In genomic region chr9:124776613-124776951, GRCh38 we compare ENCODE assay signal across 10 cellular contexts. TPM values are rescaled to one million over a fixed set of nuclear protein-coding genes. Genes with fewer than 3 reads are reported as not detected.
DNase-seq lines count a peak whose midpoint lies in the region; ATAC-seq and TF ChIP-seq lines count a peak whose summit lies in the region.
"Had no signal": no experiment of that assay in that cellular context is flagged by ENCODE, and none has a peak within 500 bp of the region (broad histone marks: within the 10 kb centered on the region; RNA-seq: fewer than 3 reads in every experiment).

No MANE protein-coding gene starts in this region.

- H3K36me3 Mint-ChIP-seq in activated T-cell treated with anti-CD3 and anti-CD28 coated beads, Interleukin-2, amount 50 U/mL, for 24 hours (ENCODE audit: low read depth), result no peaks in the 10 kb centered on the region

- TF ChIP-seq POLR2A in tibial nerve (IDR thresholded peaks at IDR 0.05), result no peak

- H3K36me3 ChIP-seq in lung (ENCODE audit: control insufficient read depth in 2 of 2, insufficient read depth in 2 of 2, low read length in 2 of 2), result no peaks in the 10 kb centered on the region
- no peaks in the 10 kb centered on the region for H3K36me3 ChIP-seq in tibial nerve

- no peak overlapping the region for H3K27ac Mint-ChIP-seq in activated T-cell treated with anti-CD3 and anti-CD28 coated beads, Interleukin-2, amount 50 U/mL, for 24 hours

- H3K4me1 Mint-ChIP-seq in activated T-cell treated with anti-CD3 and anti-CD28 coated beads, Interleukin-2, amount 50 U/mL, for 24 hours (ENCODE audit: low read depth), result peaks cover 38% of the 10 kb centered on the region

- in situ Hi-C loops in astrocyte of the spinal cord (cut with HindIII; ENCODE audit: low sequenced_read_pairs), result no loop called here

- H3K4me1 ChIP-seq in lung (ENCODE audit: control insufficient read depth in 2 of 2, insufficient read depth in 2 of 2, low read length in 2 of 2), result peaks cover 0 to 16% of the 10 kb centered on the region in 2 donors
- H3K4me1 ChIP-seq in tibial nerve, result peaks cover 5 to 74% (median 21%) of the 10 kb centered on the region in 4 donors

- ATAC-seq in lung (ENCODE audit: insufficient read depth, low FRiP score), result no peak
- ATAC-seq: sciatic nerve had no signal

- H3K27me3 ChIP-seq in lung (ENCODE audit: control insufficient read depth, insufficient read depth), result no peaks in the 10 kb centered on the region
- no peaks in the 10 kb centered on the region for H3K27me3 ChIP-seq in tibial nerve

- no peak for DNase-seq in activated T-cell treated with anti-CD3 and anti-CD28 coated beads, Interleukin-2, amount 50 U/mL, for 24 hours
- DNase-seq in activated T-cell treated with anti-CD3 and anti-CD28 coated beads for 4 hours (no peak), astrocyte of the spinal cord (ENCODE audit: low read depth, low spot score) (no peak), lung (ENCODE audit: low spot score) (no peak), tibial nerve (ENCODE audit: low spot score in 2 of 2) (no peak), NCI-H1105 treated with DMSO at 0.1 percent for 48 hours (lab: John Stamatoyannopoulos, UW) (no peak), nucleus accumbens (lab: John Stamatoyannopoulos, UW) (no peak)
- DNase-seq in activated effector memory CD4-positive, alpha-beta T cell treated with Interleukin-2 at 50 U/mL for 16 hours, result no peak
- DNase-seq: DND-41 had no signal

- H3K27me3 Mint-ChIP-seq in activated T-cell treated with anti-CD3 and anti-CD28 coated beads, Interleukin-2, amount 50 U/mL, for 24 hours, result peaks cover 55% of the 10 kb centered on the region

- H3K4me3 ChIP-seq in astrocyte of the spinal cord (ENCODE audit: low read depth, low read length) (peak overlapping the region; percentile 58), lung (peak overlapping the region; percentile 70), tibial nerve (peak overlapping the region; percentile 40 to 70 (median 55))

- H3K4me3 Mint-ChIP-seq in activated T-cell treated with anti-CD3 and anti-CD28 coated beads, Interleukin-2, amount 50 U/mL, for 24 hours, result peak overlapping the region; percentile 64

- H3K9me3 ChIP-seq in lung (ENCODE audit: control insufficient read depth in 2 of 2, insufficient read depth in 1 of 2, low read length in 1 of 2) (no peaks in the 10 kb centered on the region), tibial nerve (no peaks in the 10 kb centered on the region)

- TF ChIP-seq CTCF in astrocyte of the spinal cord (IDR thresholded peaks at IDR 0.05; ENCODE audit: low read depth, low read length), result no peak
- no peak for TF ChIP-seq CTCF in lung (IDR thresholded peaks at IDR 0.05; ENCODE audit: control extremely low read depth, extremely low read depth)
- TF ChIP-seq CTCF in tibial nerve (IDR thresholded peaks at IDR 0.05), result no peak

- H3K9me3 Mint-ChIP-seq in activated T-cell treated with anti-CD3 and anti-CD28 coated beads, Interleukin-2, amount 50 U/mL, for 24 hours, result no peaks in the 10 kb centered on the region

- H3K27ac ChIP-seq in lung (ENCODE audit: low read depth in 1 of 2, low read length in 1 of 2) (no peak overlapping the region), tibial nerve (peak overlapping the region; percentile 67 to 90 (median 83))

- TF ChIP-seq EP300 in tibial nerve (IDR thresholded peaks at IDR 0.05), result no peak

- 15 to 22% methylated on average over 12 of the region's 12 CpGs for WGBS in lung, 2 donors
- WGBS in tibial nerve, 2 donors, result 6 to 13% methylated on average over 11 to 12 of the region's 12 CpGs

RNA-seq across cellular contexts. Expression of gene OLFML2A, which starts 0.4 kb away (rescaled TPM):
- total RNA-seq in lung, result 10 to 100 TPM; 12.5 to 56.7 TPM
- 1 to 10 TPM; 2.0 to 2.6 TPM for polyA plus RNA-seq in lung
- total RNA-seq in tibial nerve, result 100 to 1,000 TPM in 2 of 4 donors, 10 to 100 TPM in 2; 44.7 to 328 (median 169) TPM

RNA-seq across cellular contexts. Expression of gene NR6A1, which starts 5.5 kb away (rescaled TPM):
- total RNA-seq in lung (1 to 10 TPM; 3.4 to 4.0 TPM), tibial nerve (1 to 10 TPM; 1.7 to 8.4 (median 5.5) TPM)
- 1 to 10 TPM in 1 of 2 donors, under 1 TPM in 1; 0.94 to 1.5 TPM for polyA plus RNA-seq in lung

Comparison
In these comparisons a context has a peak if more than half of its experiments do, and no peak if none do; other contexts are left out.
1. H3K27ac ChIP-seq: peak in tibial nerve (4 of 4); none in lung (0 of 2).
2. Peak in every context shown above with its lines, with median percentiles within 50 percentile points of each other: H3K4me3 ChIP-seq.